ENCODE assay signal across 8 cellular contexts in genomic region chr1:184753608-184754478, GRCh38. TPM values are rescaled to one million over a fixed set of nuclear protein-coding genes. Genes with fewer than 3 reads are reported as not detected.
A peak's percentile ranks its signal among the peaks of the same experiment; 100 is the strongest.
DNase-seq lines count a peak whose midpoint lies in the region; ATAC-seq and TF ChIP-seq lines count a peak whose summit lies in the region.

No MANE protein-coding gene starts in this region.

- no peak overlapping the region for H2AK5ac ChIP-seq in neuronal stem cell (ENCODE audit: low read depth, low read length)

- H3K14ac ChIP-seq in neuronal stem cell (ENCODE audit: low read length), result peak overlapping the region; percentile 39

- H2BK120ac ChIP-seq in neuronal stem cell (ENCODE audit: low read depth, low read length), result no peak overlapping the region

- intact Hi-C loops in activated T-helper 2 cell treated with anti-CD3 and anti-CD28 coated beads, Interferon-gamma antibody, Interleukin-2, Interleukin-4, amounts not matched to agents 10 μg/mL and 5 μg/mL and 100 μg/mL, durations not matched to agents 14 hours and 24 hours and 36 hours (cut with micrococcal nuclease), result loop anchor here (1.0 to 10.0 kb wide), 12 partner anchors 9 to 1621 kb away; partner anchors contain the start of genes ARPC5, IVNS1ABP, NIBAN1 and ODR4

- peak; percentile 44 for DNase-seq in NCI-H146 (lab: John Stamatoyannopoulos, UW)
- no peak for DNase-seq in NCI-H146 treated with DMSO at 0.1 percent for 48 hours (lab: John Stamatoyannopoulos, UW; ENCODE audit: unreplicated experiment)
- no peak for DNase-seq in NT2/D1 (ENCODE audit: low read depth, low spot score)
- DNase-seq in activated T-helper 2 cell treated with anti-CD3 and anti-CD28 coated beads, Interferon-gamma antibody, Interleukin-2, Interleukin-4, amounts not matched to agents 10 μg/mL and 5 μg/mL and 100 μg/mL, durations not matched to agents 14 hours and 24 hours and 36 hours (ENCODE audit: low spot score), result peak; percentile 42
- peak; percentile 2 for DNase-seq in foreskin melanocyte
- no peak for DNase-seq in neuronal stem cell (ENCODE audit: low spot score)
- DNase-seq in upper lobe of left lung, result peak; percentile 56 to 90

- H2AFZ ChIP-seq in neuronal stem cell (ENCODE audit: low read length), result peak overlapping the region; percentile 99

- WGBS in neuronal stem cell (ENCODE audit: extremely low coverage in 2 of 2, insufficient read length in 2 of 2, insufficient replicate concordance in 1 of 2), 2 donors, result no CpG with 5 or more reads among the region's 43 CpGs
- 1 to 2% methylated on average over 9 to 32 of the region's 43 CpGs for WGBS in upper lobe of left lung, 2 donors

- peak overlapping the region; percentile 79 for H3K27ac Mint-ChIP-seq in activated T-helper 2 cell treated with anti-CD3 and anti-CD28 coated beads, Interferon-gamma antibody, Interleukin-2, Interleukin-4, amounts not matched to agents 10 μg/mL and 5 μg/mL and 100 μg/mL, durations not matched to agents 14 hours and 24 hours and 36 hours

- ATAC-seq in HG03025 (IDR thresholded peaks at IDR 0.05; ENCODE audit: low FRiP score, unreplicated experiment) (peak; percentile 13), upper lobe of left lung (ENCODE audit: low FRiP score in 2 of 2) (peak in 1 of 2 donors; percentile 35)

- H4K91ac ChIP-seq in neuronal stem cell (ENCODE audit: low read depth, low read length, poor library complexity), result no peak overlapping the region

- H3K9me3 ChIP-seq in NT2/D1 (ENCODE audit: insufficient read depth, low read length), result no peaks in the 10 kb centered on the region
- H3K9me3 ChIP-seq in neuronal stem cell (replicated peaks in 1 of 2; ENCODE audit: control insufficient read depth in 2 of 2, insufficient read depth in 1 of 2, low read depth in 1 of 2, low read length in 2 of 2), result no peaks in the 10 kb centered on the region
- H3K9me3 ChIP-seq in upper lobe of left lung, result no peaks in the 10 kb centered on the region

- no peak overlapping the region for H4K8ac ChIP-seq in neuronal stem cell (ENCODE audit: low read depth, low read length)

- TF ChIP-seq CTCF in upper lobe of left lung (IDR thresholded peaks at IDR 0.05), result no peak

- H3K4me2 ChIP-seq in neuronal stem cell (ENCODE audit: insufficient read depth, low read length, poor library complexity, severe bottlenecking), result peak overlapping the region; percentile 94

- H3K4me3 ChIP-seq in NT2/D1 (ENCODE audit: insufficient read length, low read depth) (peak overlapping the region; percentile 93), neuronal stem cell (ENCODE audit: low read length in 2 of 2) (peak overlapping the region; percentile 97 to 98), upper lobe of left lung (peak overlapping the region; percentile 63 to 97 (median 80))

- H3K9me3 Mint-ChIP-seq in activated T-helper 2 cell treated with anti-CD3 and anti-CD28 coated beads, Interferon-gamma antibody, Interleukin-2, Interleukin-4, amounts not matched to agents 10 μg/mL and 5 μg/mL and 100 μg/mL, durations not matched to agents 14 hours and 24 hours and 36 hours, result no peaks in the 10 kb centered on the region

- peak overlapping the region; percentile 98 for H3K23ac ChIP-seq in neuronal stem cell (ENCODE audit: low read depth, low read length, poor library complexity)

- H3K36me3 Mint-ChIP-seq in activated T-helper 2 cell treated with anti-CD3 and anti-CD28 coated beads, Interferon-gamma antibody, Interleukin-2, Interleukin-4, amounts not matched to agents 10 μg/mL and 5 μg/mL and 100 μg/mL, durations not matched to agents 14 hours and 24 hours and 36 hours (ENCODE audit: low read depth), result peaks cover 15% of the 10 kb centered on the region

- no peak overlapping the region for H3K4ac ChIP-seq in neuronal stem cell (ENCODE audit: low read length)

- H3K4me1 Mint-ChIP-seq in activated T-helper 2 cell treated with anti-CD3 and anti-CD28 coated beads, Interferon-gamma antibody, Interleukin-2, Interleukin-4, amounts not matched to agents 10 μg/mL and 5 μg/mL and 100 μg/mL, durations not matched to agents 14 hours and 24 hours and 36 hours (ENCODE audit: low read depth), result peaks cover 47% of the 10 kb centered on the region

- H3K27me3 ChIP-seq in NT2/D1 (ENCODE audit: insufficient read depth, insufficient read length) (peaks cover 9% of the 10 kb centered on the region), neuronal stem cell (ENCODE audit: control insufficient read depth in 3 of 3, insufficient read depth in 3 of 3, low read depth in 1 of 3, low read length in 3 of 3) (peaks cover 0 to 11% (median 2%) of the 10 kb centered on the region in 3 experiments), upper lobe of left lung (no peaks in the 10 kb centered on the region)

- no peaks in the 10 kb centered on the region for H3K4me1 ChIP-seq in NT2/D1 (ENCODE audit: insufficient read depth, insufficient read length)
- peaks cover 0 to 2% of the 10 kb centered on the region in 2 donors for H3K4me1 ChIP-seq in neuronal stem cell (ENCODE audit: control insufficient read depth in 2 of 2, insufficient read depth in 1 of 2, low read depth in 1 of 2, low read length in 2 of 2)
- peaks cover 14 to 26% (median 25%) of the 10 kb centered on the region in 4 donors for H3K4me1 ChIP-seq in upper lobe of left lung

- H3K18ac ChIP-seq in neuronal stem cell (ENCODE audit: low read length), result peak overlapping the region; percentile 95

- no peaks in the 10 kb centered on the region for H3K79me1 ChIP-seq in neuronal stem cell (ENCODE audit: low read depth, low read length)

- TF ChIP-seq EP300 in upper lobe of left lung (IDR thresholded peaks at IDR 0.05), result no peak

- H3K27ac ChIP-seq in neuronal stem cell (replicated peaks; ENCODE audit: low read length) (peak overlapping the region; percentile 91), upper lobe of left lung (peak overlapping the region; percentile 89 to 97 (median 94))

- peak overlapping the region; percentile 24 for H2BK15ac ChIP-seq in neuronal stem cell (ENCODE audit: low read length)

- no peak for TF ChIP-seq POLR2A in upper lobe of left lung (IDR thresholded peaks at IDR 0.05)

- H3K36me3 ChIP-seq in NT2/D1 (ENCODE audit: insufficient read depth, insufficient read length, low read length) (no peaks in the 10 kb centered on the region), neuronal stem cell (replicated peaks in 1 of 2; ENCODE audit: control insufficient read depth in 2 of 2, insufficient read depth in 2 of 2, low read length in 2 of 2) (no peaks in the 10 kb centered on the region), upper lobe of left lung (no peaks in the 10 kb centered on the region)

- H2BK5ac ChIP-seq in neuronal stem cell (ENCODE audit: low read length), result no peak overlapping the region

- H3K9ac ChIP-seq in NT2/D1 (ENCODE audit: insufficient read length, low read depth) (peak overlapping the region; percentile 92), neuronal stem cell (ENCODE audit: low read depth, low read length, poor library complexity) (peak overlapping the region; percentile 91)

- peak overlapping the region; percentile 87 for H3K4me3 Mint-ChIP-seq in activated T-helper 2 cell treated with anti-CD3 and anti-CD28 coated beads, Interferon-gamma antibody, Interleukin-2, Interleukin-4, amounts not matched to agents 10 μg/mL and 5 μg/mL and 100 μg/mL, durations not matched to agents 14 hours and 24 hours and 36 hours (ENCODE audit: low read depth)

- H2BK12ac ChIP-seq in neuronal stem cell (ENCODE audit: low read length), result no peak overlapping the region

- H3K27me3 Mint-ChIP-seq in activated T-helper 2 cell treated with anti-CD3 and anti-CD28 coated beads, Interferon-gamma antibody, Interleukin-2, Interleukin-4, amounts not matched to agents 10 μg/mL and 5 μg/mL and 100 μg/mL, durations not matched to agents 14 hours and 24 hours and 36 hours (ENCODE audit: low read depth), result peaks cover 19% of the 10 kb centered on the region

RNA-seq across cellular contexts. Expression of gene EDEM3, which starts 0.8 kb away (rescaled TPM):
- total RNA-seq in activated T-helper 2 cell treated with anti-CD3 and anti-CD28 coated beads, Interferon-gamma antibody, Interleukin-2, Interleukin-4, amounts not matched to agents 10 μg/mL and 5 μg/mL and 100 μg/mL, durations not matched to agents 14 hours and 24 hours and 36 hours, result 25.3 and 30.2 TPM in 2 replicates
- polyA plus RNA-seq in neuronal stem cell (2013, experiment 1 of 2), result 12.9 TPM
- polyA plus RNA-seq in neuronal stem cell (2013, experiment 2 of 2), result 14.2 TPM
- total RNA-seq in upper lobe of left lung, result 10 to 100 TPM; 23.9 to 56.2 (median 29.4) TPM

Comparison
In these comparisons a context has a peak if more than half of its experiments do, and no peak if none do; other contexts are left out.
1. DNase-seq: peak in NCI-H146 (single experiment), activated T-helper 2 cell treated with anti-CD3 and anti-CD28 coated beads, Interferon-gamma antibody, Interleukin-2, Interleukin-4, amounts not matched to agents 10 μg/mL and 5 μg/mL and 100 μg/mL, durations not matched to agents 14 hours and 24 hours and 36 hours (single experiment), foreskin melanocyte (single experiment) and upper lobe of left lung (2 of 2); none in NCI-H146 treated with DMSO at 0.1 percent for 48 hours (single experiment), NT2/D1 (single experiment) and neuronal stem cell (single experiment).
2. Peak in every context shown above with its lines, with median percentiles within 50 percentile points of each other: H3K4me3 ChIP-seq.